22 cellular contexts compared by ENCODE assay signal in the genomic region with DNA sequence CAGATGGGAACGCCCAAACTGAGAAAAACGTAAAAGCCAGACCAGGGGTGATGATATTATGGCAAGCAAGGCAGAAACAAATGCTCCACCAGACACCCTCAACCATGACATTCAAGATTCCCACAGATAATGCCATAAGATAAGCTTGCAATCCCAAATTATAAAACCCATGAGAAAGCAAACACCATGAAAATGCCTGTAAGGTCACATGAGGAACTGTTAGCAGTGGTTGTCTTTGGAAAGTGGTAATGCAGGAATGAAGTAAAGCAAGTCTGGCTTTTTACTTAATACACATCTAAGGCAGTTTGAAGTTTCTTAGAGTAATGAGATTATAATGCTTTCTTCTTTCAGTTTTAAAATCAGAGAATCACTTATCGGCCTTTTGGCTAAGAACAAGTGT.
A peak's percentile ranks its signal among the peaks of the same experiment; 100 is the strongest.
DNase-seq lines count a peak whose midpoint lies in the region; ATAC-seq and TF ChIP-seq lines count a peak whose summit lies in the region.
"Had no signal": no experiment of that assay in that cellular context is flagged by ENCODE, and none has a peak within 500 bp of the region (broad histone marks: within the 10 kb centered on the region; RNA-seq: fewer than 3 reads in every experiment).

No MANE protein-coding gene starts in this region.

- no peak overlapping the region for H2BK120ac ChIP-seq in mesendoderm (ENCODE audit: low read depth, low read length)

- no peak overlapping the region for H3K18ac ChIP-seq in mesendoderm (ENCODE audit: low read length)

- H3K79me2 ChIP-seq in mesendoderm (ENCODE audit: control insufficient read depth, insufficient read depth, low read length): no peaks in the 10 kb centered on the region
- no peaks in the 10 kb centered on the region for H3K79me2 ChIP-seq in smooth muscle cell (ENCODE audit: low read depth)

- no peak overlapping the region for H3K27ac Mint-ChIP-seq in activated CD8-positive, alpha-beta T cell treated with anti-CD3 and anti-CD28 coated beads for 36 hours
- H3K27ac Mint-ChIP-seq: B cell; CD4-positive, CD25-positive, alpha-beta regulatory T cell; CD8-positive, alpha-beta T cell; H9; HFFc6 had no signal

- no peaks in the 10 kb centered on the region for H3K27me3 ChIP-seq in SJCRH30
- no peaks in the 10 kb centered on the region for H3K27me3 ChIP-seq in mesendoderm (ENCODE audit: insufficient read depth, low read length, poor library complexity)
- H3K27me3 ChIP-seq in smooth muscle cell (ENCODE audit: low read depth): no peaks in the 10 kb centered on the region
- H3K27me3 ChIP-seq: BLaER1 had no signal

- no peak for TF ChIP-seq CTCF in smooth muscle cell (IDR thresholded peaks at IDR 0.05; ENCODE audit: borderline replicate concordance, insufficient read depth, poor library complexity, severe bottlenecking)
- TF ChIP-seq CTCF in activated CD8-positive, alpha-beta T cell treated with anti-CD3 and anti-CD28 coated beads for 36 hours (IDR thresholded peaks at IDR 0.05): no peak

- no peak overlapping the region for H3K4me3 Mint-ChIP-seq in activated CD8-positive, alpha-beta T cell treated with anti-CD3 and anti-CD28 coated beads for 36 hours
- H3K4me3 Mint-ChIP-seq: B cell; CD4-positive, CD25-positive, alpha-beta regulatory T cell; CD8-positive, alpha-beta T cell; H9; HFFc6 had no signal

- no peaks in the 10 kb centered on the region for H3K4me1 Mint-ChIP-seq in activated CD8-positive, alpha-beta T cell treated with anti-CD3 and anti-CD28 coated beads for 36 hours (ENCODE audit: low read depth)
- H3K4me1 Mint-ChIP-seq: B cell had no signal

- H3K9me3 ChIP-seq in SJCRH30 (replicated peaks) (peaks cover 5% of the 10 kb centered on the region), smooth muscle cell (replicated peaks; ENCODE audit: low read depth) (no peaks in the 10 kb centered on the region)

- H4K20me1 ChIP-seq in smooth muscle cell (ENCODE audit: low read depth): no peaks in the 10 kb centered on the region
- H4K20me1 ChIP-seq: BLaER1 had no signal

- H2AK5ac ChIP-seq in mesendoderm (ENCODE audit: low read length): no peak overlapping the region

- POLR2A ChIA-PET in activated CD8-positive, alpha-beta T cell treated with anti-CD3 and anti-CD28 coated beads for 36 hours (lab: Charles Lee): no interaction called here

- no peak for ATAC-seq in activated CD8-positive, alpha-beta T cell treated with anti-CD3 and anti-CD28 coated beads for 36 hours
- no peak for ATAC-seq in HG02798 (IDR thresholded peaks at IDR 0.05; ENCODE audit: poor library complexity, unreplicated experiment)
- ATAC-seq: CD8-positive, alpha-beta T cell; GM12878 had no signal

- H3K4me2 ChIP-seq in mesendoderm (ENCODE audit: low read length) (no peak overlapping the region), smooth muscle cell (no peak overlapping the region)
- H3K4me2 ChIP-seq: BLaER1 had no signal

- CTCF ChIA-PET in activated CD8-positive, alpha-beta T cell treated with anti-CD3 and anti-CD28 coated beads for 36 hours (lab: Charles Lee): no interaction called here

- no CpG with 5 or more reads among the region's 3 CpGs for WGBS in mesendoderm (ENCODE audit: extremely low coverage, insufficient coverage, low lambda C conversion rate)
- 56% methylated on average over 3 of the region's 3 CpGs for WGBS in smooth muscle cell (ENCODE audit: low lambda C conversion rate)

- H3K23ac ChIP-seq in mesendoderm (ENCODE audit: low read length): no peak overlapping the region

- H4K8ac ChIP-seq in mesendoderm (ENCODE audit: low read depth, low read length): no peak overlapping the region

- H3K36me3 Mint-ChIP-seq in activated CD8-positive, alpha-beta T cell treated with anti-CD3 and anti-CD28 coated beads for 36 hours (ENCODE audit: low read depth): no peaks in the 10 kb centered on the region
- H3K36me3 Mint-ChIP-seq: CD8-positive, alpha-beta T cell had no signal

- H3F3A ChIP-seq in smooth muscle cell (ENCODE audit: low read depth): peaks cover 3% of the 10 kb centered on the region

- peak; percentile 9 for DNase-seq in SIG-M5 treated with dmso at 0.1 percent for 504 hours (lab: John Stamatoyannopoulos, UW; ENCODE audit: unreplicated experiment)
- no peak for DNase-seq in SIG-M5 (lab: John Stamatoyannopoulos, UW)
- peak in 1 of 2 experiments; percentile 50 for DNase-seq in SJCRH30
- peak; percentile 44 for DNase-seq in mesendoderm
- DNase-seq in smooth muscle cell (lab: John Stamatoyannopoulos, UW; ENCODE audit: unreplicated experiment): no peak
- no peak for DNase-seq in HCEC 1CT
- DNase-seq in activated CD8-positive, alpha-beta T cell treated with anti-CD3 and anti-CD28 coated beads for 36 hours: no peak
- DNase-seq: CD4-positive, CD25-positive, alpha-beta regulatory T cell; CD8-positive, alpha-beta T cell; DMS153; DND-41; EL; GDM1; GM23248; H9; HFFc6 had no signal

- peak overlapping the region; percentile 52 for H2AFZ ChIP-seq in smooth muscle cell (ENCODE audit: low read depth)
- H2AFZ ChIP-seq: GM23248 had no signal

- H3K27ac ChIP-seq in SJCRH30: peak overlapping the region; percentile 22; the same call in 1 of the 2 replicates
- no peak overlapping the region for H3K27ac ChIP-seq in mesendoderm (ENCODE audit: low read depth, low read length)
- peak overlapping the region; percentile 19 for H3K27ac ChIP-seq in smooth muscle cell (ENCODE audit: low read depth)
- H3K27ac ChIP-seq: 22Rv1, BLaER1, C4-2B, GM23248 had no signal

- H3K36me3 ChIP-seq in SJCRH30: no peaks in the 10 kb centered on the region
- H3K36me3 ChIP-seq in mesendoderm (ENCODE audit: control insufficient read depth, insufficient read depth, low read length): peaks cover 3% of the 10 kb centered on the region
- H3K36me3 ChIP-seq in smooth muscle cell (ENCODE audit: low read depth): no peaks in the 10 kb centered on the region
- H3K36me3 ChIP-seq: BLaER1 had no signal

- H3K4ac ChIP-seq in mesendoderm (ENCODE audit: low read depth, low read length): no peak overlapping the region

- H2BK5ac ChIP-seq in mesendoderm (ENCODE audit: low read length): no peak overlapping the region

- H3K9me3 Mint-ChIP-seq in activated CD8-positive, alpha-beta T cell treated with anti-CD3 and anti-CD28 coated beads for 36 hours: peaks cover 3% of the 10 kb centered on the region
- H3K9me3 Mint-ChIP-seq: H9, HFFc6 had no signal

- peak overlapping the region; percentile 56 for H3K56ac ChIP-seq in mesendoderm (ENCODE audit: low read length)

- no peak overlapping the region for H3K9ac ChIP-seq in mesendoderm (ENCODE audit: low read length)
- H3K9ac ChIP-seq in smooth muscle cell (ENCODE audit: low read depth): no peak overlapping the region
- H3K9ac ChIP-seq: BLaER1, GM23248 had no signal

- H2BK15ac ChIP-seq in mesendoderm (replicated peaks; ENCODE audit: low read depth): no peak overlapping the region

- H3K27me3 Mint-ChIP-seq in activated CD8-positive, alpha-beta T cell treated with anti-CD3 and anti-CD28 coated beads for 36 hours: peaks cover 8% of the 10 kb centered on the region
- H3K27me3 Mint-ChIP-seq: CD4-positive, CD25-positive, alpha-beta regulatory T cell had no signal

- intact Hi-C loops in activated CD8-positive, alpha-beta T cell treated with anti-CD3 and anti-CD28 coated beads for 36 hours (cut with micrococcal nuclease): no loop called here

- no peak overlapping the region for H4K5ac ChIP-seq in mesendoderm (ENCODE audit: low read length)

- H3K4me3 ChIP-seq in SJCRH30 (no peak overlapping the region), mesendoderm (ENCODE audit: low read length) (no peak overlapping the region), smooth muscle cell (no peak overlapping the region)
- H3K4me3 ChIP-seq: BLaER1, GM12878, GM23248 had no signal

- H3K4me1 ChIP-seq in SJCRH30: peaks cover 13% of the 10 kb centered on the region; the same call in 1 of the 2 replicates
- peaks cover 5% of the 10 kb centered on the region for H3K4me1 ChIP-seq in mesendoderm (ENCODE audit: control insufficient read depth, low read depth, low read length)
- H3K4me1 ChIP-seq in smooth muscle cell (ENCODE audit: low read depth): peaks cover 6% of the 10 kb centered on the region
- H3K4me1 ChIP-seq: BLaER1 had no signal

- H3K79me1 ChIP-seq in mesendoderm (ENCODE audit: low read length): peaks cover 2% of the 10 kb centered on the region

Comparison
In these comparisons a context has a peak if more than half of its experiments do, and no peak if none do; other contexts are left out.
1. DNase-seq: peak in SIG-M5 treated with dmso at 0.1 percent for 504 hours (single experiment) and mesendoderm (single experiment); none in SIG-M5 (single experiment), smooth muscle cell (single experiment), HCEC 1CT (single experiment) and activated CD8-positive, alpha-beta T cell treated with anti-CD3 and anti-CD28 coated beads for 36 hours (single experiment).